Comparison of ENCODE assay signal across 2 cellular contexts in the genomic region with DNA sequence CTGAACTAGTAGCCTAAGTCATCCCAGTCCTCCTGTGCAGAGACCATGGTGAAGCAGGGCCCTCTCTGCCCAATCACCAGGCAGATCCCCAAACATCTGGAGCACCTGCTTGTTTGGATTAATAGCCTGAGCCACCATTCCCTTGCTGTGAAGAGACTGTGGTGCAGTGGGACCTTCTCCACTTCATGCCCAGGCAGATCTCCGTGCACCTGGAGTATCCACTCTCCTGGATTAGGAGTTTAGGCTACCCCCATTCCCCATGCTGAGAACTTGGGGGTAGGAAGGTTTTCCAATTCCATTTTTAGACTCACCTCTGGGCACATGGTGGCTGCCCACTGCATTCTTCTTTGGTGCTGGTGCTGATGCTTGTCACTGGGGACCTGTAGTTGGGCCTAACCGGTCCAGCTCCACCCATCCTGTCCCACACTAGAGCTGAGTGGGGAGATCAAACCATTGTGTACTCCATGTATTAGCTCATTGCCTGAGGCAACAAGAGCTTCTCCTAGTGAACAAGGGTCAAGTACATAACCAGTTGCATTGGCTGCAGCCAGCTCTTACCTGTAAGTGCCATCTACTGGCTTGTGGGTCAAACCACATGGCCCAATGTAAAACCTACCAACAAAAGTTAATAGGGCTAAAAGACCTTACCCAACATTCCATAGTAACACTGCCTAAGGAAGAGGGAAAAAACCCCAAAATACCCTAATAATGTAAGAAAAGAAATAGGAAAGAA.
TF ChIP-seq lines count a peak whose summit lies in the region.

No MANE protein-coding gene starts in this region.

TF ChIP-seq in liver, 16 proteins besides CTCF, POLR2A, EP300 and RAD21:
- TF ChIP-seq, protein P1, sequence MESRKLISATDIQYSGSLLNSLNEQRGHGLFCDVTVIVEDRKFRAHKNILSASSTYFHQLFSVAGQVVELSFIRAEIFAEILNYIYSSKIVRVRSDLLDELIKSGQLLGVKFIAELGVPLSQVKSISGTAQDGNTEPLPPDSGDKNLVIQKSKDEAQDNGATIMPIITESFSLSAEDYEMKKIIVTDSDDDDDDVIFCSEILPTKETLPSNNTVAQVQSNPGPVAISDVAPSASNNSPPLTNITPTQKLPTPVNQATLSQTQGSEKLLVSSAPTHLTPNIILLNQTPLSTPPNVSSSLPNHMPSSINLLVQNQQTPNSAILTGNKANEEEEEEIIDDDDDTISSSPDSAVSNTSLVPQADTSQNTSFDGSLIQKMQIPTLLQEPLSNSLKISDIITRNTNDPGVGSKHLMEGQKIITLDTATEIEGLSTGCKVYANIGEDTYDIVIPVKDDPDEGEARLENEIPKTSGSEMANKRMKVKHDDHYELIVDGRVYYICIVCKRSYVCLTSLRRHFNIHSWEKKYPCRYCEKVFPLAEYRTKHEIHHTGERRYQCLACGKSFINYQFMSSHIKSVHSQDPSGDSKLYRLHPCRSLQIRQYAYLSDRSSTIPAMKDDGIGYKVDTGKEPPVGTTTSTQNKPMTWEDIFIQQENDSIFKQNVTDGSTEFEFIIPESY (IDR thresholded peaks at IDR 0.05): no peak
- TF ChIP-seq RXRA (IDR thresholded peaks at IDR 0.05): no peak
- TF ChIP-seq, protein P2, sequence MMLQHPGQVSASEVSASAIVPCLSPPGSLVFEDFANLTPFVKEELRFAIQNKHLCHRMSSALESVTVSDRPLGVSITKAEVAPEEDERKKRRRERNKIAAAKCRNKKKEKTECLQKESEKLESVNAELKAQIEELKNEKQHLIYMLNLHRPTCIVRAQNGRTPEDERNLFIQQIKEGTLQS (IDR thresholded peaks at IDR 0.05): no peak
- TF ChIP-seq HNF4G (IDR thresholded peaks at IDR 0.05): no peak
- no peak for TF ChIP-seq SP1 (IDR thresholded peaks at IDR 0.05)
- TF ChIP-seq YY1 (IDR thresholded peaks at IDR 0.05): no peak
- TF ChIP-seq, protein P3, sequence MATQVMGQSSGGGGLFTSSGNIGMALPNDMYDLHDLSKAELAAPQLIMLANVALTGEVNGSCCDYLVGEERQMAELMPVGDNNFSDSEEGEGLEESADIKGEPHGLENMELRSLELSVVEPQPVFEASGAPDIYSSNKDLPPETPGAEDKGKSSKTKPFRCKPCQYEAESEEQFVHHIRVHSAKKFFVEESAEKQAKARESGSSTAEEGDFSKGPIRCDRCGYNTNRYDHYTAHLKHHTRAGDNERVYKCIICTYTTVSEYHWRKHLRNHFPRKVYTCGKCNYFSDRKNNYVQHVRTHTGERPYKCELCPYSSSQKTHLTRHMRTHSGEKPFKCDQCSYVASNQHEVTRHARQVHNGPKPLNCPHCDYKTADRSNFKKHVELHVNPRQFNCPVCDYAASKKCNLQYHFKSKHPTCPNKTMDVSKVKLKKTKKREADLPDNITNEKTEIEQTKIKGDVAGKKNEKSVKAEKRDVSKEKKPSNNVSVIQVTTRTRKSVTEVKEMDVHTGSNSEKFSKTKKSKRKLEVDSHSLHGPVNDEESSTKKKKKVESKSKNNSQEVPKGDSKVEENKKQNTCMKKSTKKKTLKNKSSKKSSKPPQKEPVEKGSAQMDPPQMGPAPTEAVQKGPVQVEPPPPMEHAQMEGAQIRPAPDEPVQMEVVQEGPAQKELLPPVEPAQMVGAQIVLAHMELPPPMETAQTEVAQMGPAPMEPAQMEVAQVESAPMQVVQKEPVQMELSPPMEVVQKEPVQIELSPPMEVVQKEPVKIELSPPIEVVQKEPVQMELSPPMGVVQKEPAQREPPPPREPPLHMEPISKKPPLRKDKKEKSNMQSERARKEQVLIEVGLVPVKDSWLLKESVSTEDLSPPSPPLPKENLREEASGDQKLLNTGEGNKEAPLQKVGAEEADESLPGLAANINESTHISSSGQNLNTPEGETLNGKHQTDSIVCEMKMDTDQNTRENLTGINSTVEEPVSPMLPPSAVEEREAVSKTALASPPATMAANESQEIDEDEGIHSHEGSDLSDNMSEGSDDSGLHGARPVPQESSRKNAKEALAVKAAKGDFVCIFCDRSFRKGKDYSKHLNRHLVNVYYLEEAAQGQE (IDR thresholded peaks at IDR 0.05): no peak
- TF ChIP-seq HNF4A (conservative IDR thresholded peaks at IDR 0.05): peak in 1 of 2 donors; percentile 31
- peak; percentile 9 for TF ChIP-seq FOXA2 (IDR thresholded peaks at IDR 0.05)
- TF ChIP-seq FOXA1 (IDR thresholded peaks at IDR 0.05): no peak
- TF ChIP-seq JUND (IDR thresholded peaks at IDR 0.05): no peak
- TF ChIP-seq, protein P4, sequence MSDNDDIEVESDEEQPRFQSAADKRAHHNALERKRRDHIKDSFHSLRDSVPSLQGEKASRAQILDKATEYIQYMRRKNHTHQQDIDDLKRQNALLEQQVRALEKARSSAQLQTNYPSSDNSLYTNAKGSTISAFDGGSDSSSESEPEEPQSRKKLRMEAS (IDR thresholded peaks at IDR 0.05): no peak

TF ChIP-seq in HepG2, 621 proteins besides CTCF, POLR2A, EP300 and RAD21:
- TF ChIP-seq, protein P5, sequence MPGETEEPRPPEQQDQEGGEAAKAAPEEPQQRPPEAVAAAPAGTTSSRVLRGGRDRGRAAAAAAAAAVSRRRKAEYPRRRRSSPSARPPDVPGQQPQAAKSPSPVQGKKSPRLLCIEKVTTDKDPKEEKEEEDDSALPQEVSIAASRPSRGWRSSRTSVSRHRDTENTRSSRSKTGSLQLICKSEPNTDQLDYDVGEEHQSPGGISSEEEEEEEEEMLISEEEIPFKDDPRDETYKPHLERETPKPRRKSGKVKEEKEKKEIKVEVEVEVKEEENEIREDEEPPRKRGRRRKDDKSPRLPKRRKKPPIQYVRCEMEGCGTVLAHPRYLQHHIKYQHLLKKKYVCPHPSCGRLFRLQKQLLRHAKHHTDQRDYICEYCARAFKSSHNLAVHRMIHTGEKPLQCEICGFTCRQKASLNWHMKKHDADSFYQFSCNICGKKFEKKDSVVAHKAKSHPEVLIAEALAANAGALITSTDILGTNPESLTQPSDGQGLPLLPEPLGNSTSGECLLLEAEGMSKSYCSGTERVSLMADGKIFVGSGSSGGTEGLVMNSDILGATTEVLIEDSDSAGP (CRISPR knock-in tag; IDR thresholded peaks at IDR 0.05; ENCODE audit: borderline replicate concordance): no peak
- TF ChIP-seq ZNF296 (CRISPR knock-in tag; conservative IDR thresholded peaks at IDR 0.05) (no peak), PAX8 (CRISPR knock-in tag; IDR thresholded peaks at IDR 0.05; ENCODE audit: borderline replicate concordance) (no peak), ZBTB7A (CRISPR knock-in tag; IDR thresholded peaks at IDR 0.05) (no peak), ISX (CRISPR knock-in tag; conservative IDR thresholded peaks at IDR 0.05) (no peak), ZNF180 (CRISPR knock-in tag; IDR thresholded peaks at IDR 0.05; ENCODE audit: borderline replicate concordance, low read depth) (no peak), ZNF792 (CRISPR knock-in tag; IDR thresholded peaks at IDR 0.05) (no peak), ZBTB21 (CRISPR knock-in tag; IDR thresholded peaks at IDR 0.05) (no peak), ZSCAN22 (CRISPR knock-in tag; IDR thresholded peaks at IDR 0.05) (no peak), ZNF260 (CRISPR knock-in tag; IDR thresholded peaks at IDR 0.05; ENCODE audit: borderline replicate concordance, low read depth) (no peak), ADNP (CRISPR knock-in tag; IDR thresholded peaks at IDR 0.05) (no peak), POLR2G (IDR thresholded peaks at IDR 0.05; ENCODE audit: low read depth, low read length) (no peak), MTF2 (CRISPR knock-in tag; IDR thresholded peaks at IDR 0.05; ENCODE audit: borderline replicate concordance) (no peak), REXO4 (CRISPR knock-in tag; IDR thresholded peaks at IDR 0.05; ENCODE audit: borderline replicate concordance) (no peak), RBFOX2 (IDR thresholded peaks at IDR 0.05; ENCODE audit: low read depth, low read length) (no peak)
- TF ChIP-seq, protein P6, sequence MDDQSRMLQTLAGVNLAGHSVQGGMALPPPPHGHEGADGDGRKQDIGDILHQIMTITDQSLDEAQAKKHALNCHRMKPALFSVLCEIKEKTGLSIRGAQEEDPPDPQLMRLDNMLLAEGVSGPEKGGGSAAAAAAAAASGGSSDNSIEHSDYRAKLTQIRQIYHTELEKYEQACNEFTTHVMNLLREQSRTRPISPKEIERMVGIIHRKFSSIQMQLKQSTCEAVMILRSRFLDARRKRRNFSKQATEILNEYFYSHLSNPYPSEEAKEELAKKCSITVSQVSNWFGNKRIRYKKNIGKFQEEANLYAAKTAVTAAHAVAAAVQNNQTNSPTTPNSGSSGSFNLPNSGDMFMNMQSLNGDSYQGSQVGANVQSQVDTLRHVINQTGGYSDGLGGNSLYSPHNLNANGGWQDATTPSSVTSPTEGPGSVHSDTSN (CRISPR knock-in tag; IDR thresholded peaks at IDR 0.05; ENCODE audit: borderline replicate concordance): no peak
- TF ChIP-seq, protein P7, sequence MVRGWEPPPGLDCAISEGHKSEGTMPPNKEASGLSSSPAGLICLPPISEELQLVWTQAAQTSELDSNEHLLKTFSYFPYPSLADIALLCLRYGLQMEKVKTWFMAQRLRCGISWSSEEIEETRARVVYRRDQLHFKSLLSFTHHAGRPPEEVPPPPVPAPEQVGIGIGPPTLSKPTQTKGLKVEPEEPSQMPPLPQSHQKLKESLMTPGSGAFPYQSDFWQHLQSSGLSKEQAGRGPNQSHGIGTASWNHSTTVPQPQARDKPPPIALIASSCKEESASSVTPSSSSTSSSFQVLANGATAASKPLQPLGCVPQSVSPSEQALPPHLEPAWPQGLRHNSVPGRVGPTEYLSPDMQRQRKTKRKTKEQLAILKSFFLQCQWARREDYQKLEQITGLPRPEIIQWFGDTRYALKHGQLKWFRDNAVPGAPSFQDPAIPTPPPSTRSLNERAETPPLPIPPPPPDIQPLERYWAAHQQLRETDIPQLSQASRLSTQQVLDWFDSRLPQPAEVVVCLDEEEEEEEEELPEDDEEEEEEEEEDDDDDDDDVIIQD (CRISPR knock-in tag; IDR thresholded peaks at IDR 0.05; ENCODE audit: low read depth): no peak
